ENCODE assay signal across 11 cellular contexts in the genomic region with DNA sequence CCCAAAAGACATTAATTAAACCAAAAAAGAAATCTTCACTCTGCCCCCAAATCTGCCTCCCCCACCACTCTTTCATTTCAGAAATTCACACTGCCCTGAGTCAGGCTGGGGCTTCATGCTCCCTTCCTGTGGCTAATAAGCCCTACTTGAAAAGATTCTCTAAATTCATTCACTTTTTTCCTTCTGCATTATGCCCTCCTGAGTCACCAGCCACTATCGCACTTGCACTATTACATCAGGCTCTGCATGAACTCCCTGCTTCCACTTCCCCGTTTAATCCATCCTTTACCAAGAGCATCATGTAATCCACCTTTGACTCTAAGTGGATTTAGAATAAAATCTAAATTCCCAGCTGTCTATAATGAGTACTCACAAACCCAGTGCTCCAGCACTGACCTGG.
DNase-seq lines count a peak whose midpoint lies in the region; ATAC-seq and TF ChIP-seq lines count a peak whose summit lies in the region.
"Had no signal": no experiment of that assay in that cellular context is flagged by ENCODE, and none has a peak within 500 bp of the region (broad histone marks: within the 10 kb centered on the region; RNA-seq: fewer than 3 reads in every experiment).

No MANE protein-coding gene starts in this region.

- H3K4me3 Mint-ChIP-seq in activated CD4-positive, alpha-beta memory T cell treated with anti-CD3 and anti-CD28 coated beads for 36 hours = no peak overlapping the region
- H3K4me3 Mint-ChIP-seq in activated CD4-positive, alpha-beta memory T cell treated with anti-CD3 and anti-CD28 coated beads, Interleukin-2, amount 10 ng/mL, durations not matched to agents 7 days and 5 days = no peak overlapping the region
- H3K4me3 Mint-ChIP-seq in chondrocyte (ENCODE audit: unreplicated experiment) = no peak overlapping the region

- peak; percentile 9 for DNase-seq in activated CD4-positive, alpha-beta memory T cell treated with anti-CD3 and anti-CD28 coated beads for 36 hours
- DNase-seq in activated CD4-positive, alpha-beta memory T cell treated with anti-CD3 and anti-CD28 coated beads, Interleukin-2, amount 10 ng/mL, durations not matched to agents 7 days and 5 days = no peak
- DNase-seq in NCI-H524 treated with DMSO at 0.1 percent for 48 hours (lab: John Stamatoyannopoulos, UW) = peak; percentile 42
- no peak for DNase-seq in chondrocyte (ENCODE audit: low spot score)
- peak; percentile 85 for DNase-seq in renal cortical epithelial cell (ENCODE audit: low read depth)
- DNase-seq: activated CD4-positive, CD25-positive, alpha-beta regulatory T cell; NCI-H446; Right ventricle myocardium superior had no signal

- no peak overlapping the region for H3K27ac Mint-ChIP-seq in activated CD4-positive, alpha-beta memory T cell treated with anti-CD3 and anti-CD28 coated beads for 36 hours
- no peak overlapping the region for H3K27ac Mint-ChIP-seq in activated CD4-positive, alpha-beta memory T cell treated with anti-CD3 and anti-CD28 coated beads, Interleukin-2, amount 10 ng/mL, durations not matched to agents 7 days and 5 days
- peak overlapping the region; percentile 10 for H3K27ac Mint-ChIP-seq in chondrocyte (ENCODE audit: unreplicated experiment)

- peaks cover 3% of the 10 kb centered on the region for H3K9me3 Mint-ChIP-seq in activated CD4-positive, alpha-beta memory T cell treated with anti-CD3 and anti-CD28 coated beads for 36 hours
- no peaks in the 10 kb centered on the region for H3K9me3 Mint-ChIP-seq in activated CD4-positive, alpha-beta memory T cell treated with anti-CD3 and anti-CD28 coated beads, Interleukin-2, amount 10 ng/mL, durations not matched to agents 7 days and 5 days
- H3K9me3 Mint-ChIP-seq in chondrocyte (ENCODE audit: low read depth) = peaks cover 6% of the 10 kb centered on the region

- POLR2A ChIA-PET in activated CD4-positive, alpha-beta memory T cell treated with anti-CD3 and anti-CD28 coated beads for 36 hours (lab: Charles Lee) = no interaction called here
- POLR2A ChIA-PET in activated CD4-positive, alpha-beta memory T cell treated with anti-CD3 and anti-CD28 coated beads, Interleukin-2, amount 10 ng/mL, durations not matched to agents 7 days and 5 days (lab: Charles Lee) = no interaction called here

- CTCF ChIA-PET in activated CD4-positive, alpha-beta memory T cell treated with anti-CD3 and anti-CD28 coated beads for 36 hours (lab: Charles Lee) = no interaction called here
- CTCF ChIA-PET in activated CD4-positive, alpha-beta memory T cell treated with anti-CD3 and anti-CD28 coated beads, Interleukin-2, amount 10 ng/mL, durations not matched to agents 7 days and 5 days (lab: Charles Lee) = no interaction called here

- no peaks in the 10 kb centered on the region for H3K27me3 Mint-ChIP-seq in activated CD4-positive, alpha-beta memory T cell treated with anti-CD3 and anti-CD28 coated beads for 36 hours
- H3K27me3 Mint-ChIP-seq in activated CD4-positive, alpha-beta memory T cell treated with anti-CD3 and anti-CD28 coated beads, Interleukin-2, amount 10 ng/mL, durations not matched to agents 7 days and 5 days = peaks cover 6% of the 10 kb centered on the region
- no peaks in the 10 kb centered on the region for H3K27me3 Mint-ChIP-seq in chondrocyte (ENCODE audit: low read depth)

- no peak for TF ChIP-seq CTCF in chondrocyte (IDR thresholded peaks at IDR 0.05)

- H3K36me3 Mint-ChIP-seq in activated CD4-positive, alpha-beta memory T cell treated with anti-CD3 and anti-CD28 coated beads for 36 hours = no peaks in the 10 kb centered on the region
- no peaks in the 10 kb centered on the region for H3K36me3 Mint-ChIP-seq in activated CD4-positive, alpha-beta memory T cell treated with anti-CD3 and anti-CD28 coated beads, Interleukin-2, amount 10 ng/mL, durations not matched to agents 7 days and 5 days (ENCODE audit: low read depth)
- H3K36me3 Mint-ChIP-seq in chondrocyte (ENCODE audit: low read depth) = no peaks in the 10 kb centered on the region

- intact Hi-C loops in activated CD4-positive, alpha-beta memory T cell treated with anti-CD3 and anti-CD28 coated beads for 36 hours (cut with micrococcal nuclease) = no loop called here

- ATAC-seq in GM21526 (IDR thresholded peaks at IDR 0.05; ENCODE audit: low FRiP score, unreplicated experiment) = no peak
- ATAC-seq in HG02852 (IDR thresholded peaks at IDR 0.05; ENCODE audit: unreplicated experiment) = no peak
- ATAC-seq in HG02763 (IDR thresholded peaks at IDR 0.05; ENCODE audit: unreplicated experiment) = no peak

- peaks cover 29% of the 10 kb centered on the region for H3K4me1 Mint-ChIP-seq in activated CD4-positive, alpha-beta memory T cell treated with anti-CD3 and anti-CD28 coated beads for 36 hours (ENCODE audit: low read depth)
- H3K4me1 Mint-ChIP-seq in activated CD4-positive, alpha-beta memory T cell treated with anti-CD3 and anti-CD28 coated beads, Interleukin-2, amount 10 ng/mL, durations not matched to agents 7 days and 5 days = peaks cover 2% of the 10 kb centered on the region
- H3K4me1 Mint-ChIP-seq in chondrocyte (ENCODE audit: low read depth) = peaks cover 64% of the 10 kb centered on the region

Comparison
In these comparisons a context has a peak if more than half of its experiments do, and no peak if none do; other contexts are left out.
1. DNase-seq: peak in activated CD4-positive, alpha-beta memory T cell treated with anti-CD3 and anti-CD28 coated beads for 36 hours (single experiment), NCI-H524 treated with DMSO at 0.1 percent for 48 hours (single experiment) and renal cortical epithelial cell (single experiment); none in activated CD4-positive, alpha-beta memory T cell treated with anti-CD3 and anti-CD28 coated beads, Interleukin-2, amount 10 ng/mL, durations not matched to agents 7 days and 5 days (single experiment) and chondrocyte (single experiment).